ENCODE assay signal across 8 cellular contexts in genomic region chrX:24148535-24149345, GRCh38. TPM values are rescaled to one million over a fixed set of nuclear protein-coding genes. Genes with fewer than 3 reads are reported as not detected.
A peak's percentile ranks its signal among the peaks of the same experiment; 100 is the strongest.
DNase-seq lines count a peak whose midpoint lies in the region; TF ChIP-seq lines count a peak whose summit lies in the region.

No MANE protein-coding gene starts in this region.

- no peaks in the 10 kb centered on the region for H3K9me3 Mint-ChIP-seq in CD14-positive monocyte

- H3K4me1 ChIP-seq in GM23248 (ENCODE audit: insufficient read depth) (peaks cover 57% of the 10 kb centered on the region), SJCRH30 (peaks cover 18% of the 10 kb centered on the region), duodenal mucosa (ENCODE audit: control insufficient read depth in 1 of 2, insufficient read depth in 2 of 2, low read length in 2 of 2) (peaks cover 23 to 28% of the 10 kb centered on the region in 2 donors), mucosa of stomach (ENCODE audit: control insufficient read depth, insufficient read depth, low read length) (peaks cover 5% of the 10 kb centered on the region)

- TF ChIP-seq CTCF in CD14-positive monocyte (IDR thresholded peaks at IDR 0.05), result no peak

- H3K9ac ChIP-seq in GM23248, result peak overlapping the region; percentile 100
- peak overlapping the region; percentile 32 to 71 for H3K9ac ChIP-seq in duodenal mucosa (ENCODE audit: low read depth in 1 of 2, low read length in 2 of 2)
- peak overlapping the region; percentile 72 for H3K9ac ChIP-seq in mucosa of stomach (ENCODE audit: low read length)

- no peaks in the 10 kb centered on the region for H3K9me2 ChIP-seq in GM23248 (ENCODE audit: insufficient read depth)

- peak overlapping the region; percentile 55 for H2AFZ ChIP-seq in GM23248

- H3K27me3 Mint-ChIP-seq in CD14-positive monocyte (ENCODE audit: low read depth in 3 of 3), result peaks cover 0 to 2% (median 0%) of the 10 kb centered on the region in 3 donors

- in situ Hi-C loops in GM23248 (cut with MboI), result no loop called here

- peaks cover 49% of the 10 kb centered on the region for H3F3A ChIP-seq in GM23248 (ENCODE audit: insufficient read depth)

- intact Hi-C loops in CD14-positive monocyte (cut with micrococcal nuclease), result no loop called here

- peak overlapping the region; percentile 99 for H3K27ac ChIP-seq in GM23248
- H3K27ac ChIP-seq in SJCRH30, result peak overlapping the region; percentile 97
- H3K27ac ChIP-seq in duodenal mucosa (ENCODE audit: low read depth, low read length), result peak overlapping the region; percentile 88

- H3K79me2 ChIP-seq in GM23248 (ENCODE audit: insufficient read depth), result peaks cover 34% of the 10 kb centered on the region

- H3K36me3 ChIP-seq in GM23248 (ENCODE audit: low read depth) (no peaks in the 10 kb centered on the region), SJCRH30 (peaks cover 4% of the 10 kb centered on the region; the same call in 1 of the 2 replicates), duodenal mucosa (ENCODE audit: control insufficient read depth in 1 of 2, insufficient read depth in 2 of 2, low read length in 2 of 2) (no peaks in the 10 kb centered on the region), mucosa of stomach (ENCODE audit: control insufficient read depth, insufficient read depth, low read length) (no peaks in the 10 kb centered on the region)

- H4K20me1 ChIP-seq in GM23248 (ENCODE audit: insufficient read depth), result peaks cover 7% of the 10 kb centered on the region; the same call in 1 of the 2 replicates

- peaks cover 8 to 22% of the 10 kb centered on the region in 2 donors for H3K36me3 Mint-ChIP-seq in CD14-positive monocyte

- H3K27ac Mint-ChIP-seq in CD14-positive monocyte, result peak overlapping the region; percentile 84 to 97 (median 93)

- H3K4me3 Mint-ChIP-seq in CD14-positive monocyte, result peak overlapping the region; percentile 74 to 81

- WGBS in GM23248 (ENCODE audit: low coverage in 1 of 2, low lambda C conversion rate in 2 of 2, missing lambda C conversion rate in 2 of 2), 2 experiments, result 0 to 1% methylated on average over 12 to 16 of the region's 33 CpGs

- H3K4me3 ChIP-seq in GM23248 (peak overlapping the region; percentile 97), SJCRH30 (peak overlapping the region; percentile 69), duodenal mucosa (ENCODE audit: low read depth in 1 of 2, low read length in 2 of 2) (peak overlapping the region; percentile 48 to 61), mucosa of stomach (ENCODE audit: low read length) (peak overlapping the region; percentile 2)

- H3K27me3 ChIP-seq in GM23248 (replicated peaks; ENCODE audit: insufficient read depth) (no peaks in the 10 kb centered on the region), SJCRH30 (no peaks in the 10 kb centered on the region), duodenal mucosa (ENCODE audit: control insufficient read depth in 1 of 2, insufficient read depth in 2 of 2, low read length in 2 of 2) (no peaks in the 10 kb centered on the region), mucosa of stomach (ENCODE audit: control insufficient read depth, insufficient read depth, low read length) (no peaks in the 10 kb centered on the region)

- peaks cover 39% of the 10 kb centered on the region for H3K4me1 Mint-ChIP-seq in CD14-positive monocyte

- DNase-seq in CD14-positive monocyte (ENCODE audit: low spot score) (no peak), GM23248 (peak; percentile 72), SJCRH30 (peak; percentile 24 to 39), dedifferentiated amniotic fluid mesenchymal stem cell (ENCODE audit: extremely low spot score) (no peak), NCI-H2081 treated with DMSO at 0.1 percent for 48 hours (lab: John Stamatoyannopoulos, UW) (no peak), foreskin melanocyte (no peak)

- H3K4me2 ChIP-seq in GM23248 (ENCODE audit: unreplicated experiment), result peak overlapping the region; percentile 70

- no peaks in the 10 kb centered on the region for H3K9me3 ChIP-seq in GM23248 (ENCODE audit: low read depth)
- no peaks in the 10 kb centered on the region for H3K9me3 ChIP-seq in SJCRH30 (replicated peaks)
- no peaks in the 10 kb centered on the region for H3K9me3 ChIP-seq in duodenal mucosa (ENCODE audit: control insufficient read depth in 1 of 2, low read length in 2 of 2)
- no peaks in the 10 kb centered on the region for H3K9me3 ChIP-seq in mucosa of stomach (ENCODE audit: control insufficient read depth, low read length)

RNA-seq across cellular contexts. Expression of gene ZFX, which starts 0.8 kb away (rescaled TPM):
- polyA plus RNA-seq in CD14-positive monocyte (10 to 100 TPM; 22.3 to 31.1 TPM), GM23248 (2016; fragmentation: Nextera tagmentation; extraction: Ambion mirVana) (16.7 and 19.6 TPM in 2 replicates)
- total RNA-seq in GM23248 (2014; rRNA removed; shearing (Covaris generic)), result 24.1 and 26.7 TPM in 2 replicates
- total RNA-seq in SJCRH30 (2014; rRNA removed; shearing (Covaris generic)), result 22.6 and 27.5 TPM in 2 replicates

Comparison
In these comparisons a context has a peak if more than half of its experiments do, and no peak if none do; other contexts are left out.
1. DNase-seq: peak in GM23248 (single experiment) and SJCRH30 (2 of 2); none in CD14-positive monocyte (single experiment), dedifferentiated amniotic fluid mesenchymal stem cell (single experiment), NCI-H2081 treated with DMSO at 0.1 percent for 48 hours (single experiment) and foreskin melanocyte (single experiment).
2. H3K4me3 ChIP-seq: peak in every context shown above with its lines; median percentile 97 in GM23248; 69 in SJCRH30; 54 in duodenal mucosa; 2 in mucosa of stomach.
3. Peak in every context shown above with its lines, with median percentiles within 50 percentile points of each other: H3K27ac ChIP-seq and H3K9ac ChIP-seq.